Comparison of ENCODE assay signal across 8 cellular contexts in genomic region chr5:55307383-55308253, GRCh38. TPM values are rescaled to one million over a fixed set of nuclear protein-coding genes. Genes with fewer than 3 reads are reported as not detected.
DNase-seq lines count a peak whose midpoint lies in the region; TF ChIP-seq lines count a peak whose summit lies in the region.

Gene DHX29 (minus strand): TSS chr5:55307694. CDS start chr5:55307573, 121 bp downstream.
Gene MTREX (plus strand): TSS chr5:55307989. CDS start chr5:55308014, 25 bp downstream.

- H3F3A ChIP-seq in neural cell (ENCODE audit: insufficient read depth, low read length, poor library complexity, severe bottlenecking), result no peaks in the 10 kb centered on the region

- H3K27ac ChIP-seq in neural cell (ENCODE audit: low read length), result peak within 1 kb of the TSS; percentile 94
- H3K27ac ChIP-seq in stomach, result peak within 1 kb of the TSS; percentile 93 to 97 (median 95)

- in situ Hi-C loops in G401 (cut with HindIII; ENCODE audit: low sequenced_read_pairs), result no loop called here
- in situ Hi-C loops in HAP-1 (cut with MboI; ENCODE audit: low sequenced_read_pairs), result no loop called here

- intact Hi-C loops in stomach (cut with DNase I; ENCODE audit: low total_unique reads), result no loop called here

- peak within 1 kb of the TSS; percentile 91 for H3K9ac ChIP-seq in neural cell (ENCODE audit: low read length)

- peak within 1 kb of the TSS; percentile 95 for H3K4me2 ChIP-seq in neural cell (ENCODE audit: low read length)

- no peaks in the 10 kb centered on the region for H3K9me3 ChIP-seq in HAP-1
- H3K9me3 ChIP-seq in MG63, result peaks cover 9% of the 10 kb centered on the region
- H3K9me3 ChIP-seq in neural cell (ENCODE audit: low read length), result no peaks in the 10 kb centered on the region
- H3K9me3 ChIP-seq in stomach, result peaks cover 0 to 6% (median 0%) of the 10 kb centered on the region in 4 donors

- 0% methylated on average over 49 to 62 of the region's 62 CpGs for WGBS in stomach, 5 donors

- TF ChIP-seq CTCF in fibroblast of villous mesenchyme (IDR thresholded peaks at IDR 0.05; ENCODE audit: insufficient read depth, low read depth, low read length) (no peak), neural cell (IDR thresholded peaks at IDR 0.05; ENCODE audit: poor library complexity, severe bottlenecking) (no peak), stomach (IDR thresholded peaks at IDR 0.05) (no peak)

- no peaks in the 10 kb centered on the region for H4K20me1 ChIP-seq in neural cell (ENCODE audit: insufficient read depth)

- DNase-seq in G401 (ENCODE audit: low spot score) (peak; percentile 92), HAP-1 (ENCODE audit: low spot score in 2 of 2) (peak; percentile 86 to 93), MG63 (peak; percentile 92), SHP77 (lab: John Stamatoyannopoulos, UW) (peak; percentile 89 to 92), fibroblast of villous mesenchyme (ENCODE audit: low read depth) (peak; percentile 94), stomach (peak; percentile 92)
- peak; percentile 84 for DNase-seq in activated effector memory CD4-positive, alpha-beta T cell treated with Interleukin-2 at 50 U/mL for 16 hours

- peak within 1 kb of the TSS; percentile 83 for H2AFZ ChIP-seq in neural cell (ENCODE audit: low read depth, low read length)

- no peaks in the 10 kb centered on the region for H3K36me3 ChIP-seq in HAP-1 (replicated peaks)
- peaks cover 33% of the 10 kb centered on the region for H3K36me3 ChIP-seq in MG63
- H3K36me3 ChIP-seq in neural cell (ENCODE audit: insufficient read depth, low read length), result no peaks in the 10 kb centered on the region
- no peaks in the 10 kb centered on the region for H3K36me3 ChIP-seq in stomach

- no peaks in the 10 kb centered on the region for H3K9me2 ChIP-seq in neural cell (ENCODE audit: insufficient read depth, low read length)

- H3K79me2 ChIP-seq in neural cell (replicated peaks; ENCODE audit: insufficient read depth, low read length), result peaks cover 87% of the 10 kb centered on the region

- TF ChIP-seq POLR2A in stomach (IDR thresholded peaks at IDR 0.05), result peak in 2 of 4 donors; percentile 8 to 30

- H3K27me3 ChIP-seq in HAP-1 (ENCODE audit: low read depth) (no peaks in the 10 kb centered on the region), MG63 (no peaks in the 10 kb centered on the region), neural cell (ENCODE audit: insufficient read depth, low read depth, low read length) (no peaks in the 10 kb centered on the region), stomach (no peaks in the 10 kb centered on the region)

- TF ChIP-seq EP300 in neural cell (conservative IDR thresholded peaks at IDR 0.05; ENCODE audit: poor library complexity, severe bottlenecking) (peak; percentile 49), stomach (IDR thresholded peaks at IDR 0.05) (no peak)

- H3K4me1 ChIP-seq in HAP-1, result peaks cover 18% of the 10 kb centered on the region; the same call in 1 of the 2 replicates
- H3K4me1 ChIP-seq in stomach, result peaks cover 49 to 82% (median 66%) of the 10 kb centered on the region in 4 donors

- TF ChIP-seq RAD21 in neural cell (conservative IDR thresholded peaks at IDR 0.05), result no peak

- H3K4me3 ChIP-seq in HAP-1 (peak within 1 kb of the TSS; percentile 81), MG63 (peak within 1 kb of the TSS; percentile 94), fibroblast of villous mesenchyme (ENCODE audit: low read depth, low read length) (peak within 1 kb of the TSS; percentile 93), neural cell (ENCODE audit: low read length) (peak within 1 kb of the TSS; percentile 89), stomach (peak within 1 kb of the TSS; percentile 72 to 87 (median 80))

TF ChIP-seq in neural cell, 6 proteins besides CTCF, POLR2A, EP300 and RAD21:
- TF ChIP-seq REST (IDR thresholded peaks at IDR 0.05; ENCODE audit: borderline replicate concordance) (peak; percentile 75), TAF1 (IDR thresholded peaks at IDR 0.05; ENCODE audit: low read depth) (peak; percentile 90), SMC3 (conservative IDR thresholded peaks at IDR 0.05; ENCODE audit: poor library complexity) (no peak), EZH2 (IDR thresholded peaks at IDR 0.05; ENCODE audit: borderline replicate concordance, insufficient read depth, low read length, poor library complexity, severe bottlenecking) (no peak), POLR2AphosphoS5 (IDR thresholded peaks at IDR 0.05) (peak; percentile 81), MXI1 (conservative IDR thresholded peaks at IDR 0.05; ENCODE audit: poor library complexity, severe bottlenecking) (peak; percentile 92)

RNA-seq across cellular contexts. Expression of gene DHX29, which starts in this region (rescaled TPM):
- 14.0 and 31.5 TPM in 2 replicates for total RNA-seq in G401 (2014; rRNA removed; shearing (Covaris generic))
- 18.4 and 32.9 TPM in 2 replicates for total RNA-seq in MG63 (2014; rRNA removed; shearing (Covaris generic); ENCODE audit: low replicate concordance)
- total RNA-seq in fibroblast of villous mesenchyme (36.1 and 43.6 TPM in 2 replicates), stomach (10 to 100 TPM in 4 of 5 donors, 1 to 10 TPM in 1; 4.3 to 54.5 (median 18.8) TPM)
- polyA plus RNA-seq in neural cell (36.4 and 48.1 TPM in 2 replicates), stomach (10 to 100 TPM in 1 of 3 donors, 1 to 10 TPM in 2; 6.5 to 10.7 (median 8.8) TPM)
- 62.6 and 66.9 TPM in 2 replicates for polyA minus RNA-seq in neural cell

RNA-seq across cellular contexts. Expression of gene MTREX, which starts in this region (rescaled TPM):
- total RNA-seq in G401 (2014; rRNA removed; shearing (Covaris generic)), result 102 and 109 TPM in 2 replicates
- 73.7 and 136 TPM in 2 replicates for total RNA-seq in MG63 (2014; rRNA removed; shearing (Covaris generic); ENCODE audit: low replicate concordance)
- total RNA-seq in fibroblast of villous mesenchyme (72.8 and 108 TPM in 2 replicates), stomach (100 to 1,000 TPM in 2 of 5 donors, 10 to 100 TPM in 3; 24.6 to 138 (median 48.7) TPM)
- polyA plus RNA-seq in neural cell (77.6 and 94.8 TPM in 2 replicates), stomach (10 to 100 TPM; 13.6 to 17.3 (median 14.7) TPM)
- polyA minus RNA-seq in neural cell, result 227 and 256 TPM in 2 replicates

Comparison
In these comparisons a context has a peak if more than half of its experiments do, and no peak if none do; other contexts are left out.
1. Peak in every context shown above with its lines: DNase-seq, H3K4me3 ChIP-seq and H3K27ac ChIP-seq.